9 cellular contexts compared by ENCODE assay signal in the genomic region with DNA sequence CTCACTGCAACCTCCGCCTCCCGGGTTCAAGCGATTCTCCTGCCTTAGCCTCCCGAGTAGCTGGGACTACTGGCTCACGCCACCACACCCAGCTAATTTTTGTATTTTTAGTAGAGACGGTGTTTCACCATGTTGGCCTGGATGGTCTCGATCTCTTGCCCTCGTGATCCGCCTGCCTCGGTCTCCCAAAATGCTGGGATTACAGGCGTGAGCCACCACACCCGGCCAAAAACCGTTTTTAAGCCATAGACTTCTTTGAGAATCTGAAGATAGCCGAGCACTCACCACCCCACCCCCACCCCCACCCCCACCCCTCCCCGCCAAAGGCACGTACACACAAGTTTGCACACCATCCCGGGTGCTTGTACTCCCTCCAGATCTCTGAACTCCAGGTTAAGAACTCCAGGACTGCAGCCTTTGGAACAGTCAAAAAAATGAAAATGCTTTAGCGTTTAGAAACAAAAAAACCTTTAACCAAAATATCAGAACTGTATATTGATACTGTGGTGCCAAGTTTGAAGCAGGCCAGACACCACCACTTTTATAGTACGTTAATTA. TPM values are rescaled to one million over a fixed set of nuclear protein-coding genes. Genes with fewer than 3 reads are reported as not detected.
DNase-seq lines count a peak whose midpoint lies in the region; ATAC-seq and TF ChIP-seq lines count a peak whose summit lies in the region.
"Had no signal": no experiment of that assay in that cellular context is flagged by ENCODE, and none has a peak within 500 bp of the region (broad histone marks: within the 10 kb centered on the region; RNA-seq: fewer than 3 reads in every experiment).

No MANE protein-coding gene starts in this region.

- ATAC-seq in natural killer cell, result no peak
- no peak for ATAC-seq in HG02642 (IDR thresholded peaks at IDR 0.05; ENCODE audit: poor library complexity, unreplicated experiment)

- H3K27ac Mint-ChIP-seq in chondrocyte (ENCODE audit: unreplicated experiment), result peak overlapping the region; percentile 91
- peak overlapping the region; percentile 95 to 98 for H3K27ac Mint-ChIP-seq in natural killer cell

- H3K27ac ChIP-seq in C4-2B, result peak overlapping the region; percentile 99

- H3K4me1 Mint-ChIP-seq in chondrocyte (ENCODE audit: low read depth) (peaks cover 39% of the 10 kb centered on the region), natural killer cell (peaks cover 58% of the 10 kb centered on the region in 2 donors)

- TF ChIP-seq CTCF in C4-2B (conservative IDR thresholded peaks at IDR 0.05) (no peak), chondrocyte (IDR thresholded peaks at IDR 0.05) (no peak), natural killer cell (IDR thresholded peaks at IDR 0.05) (no peak)

- DNase-seq in LHCN-M2 (ENCODE audit: low read depth), result peak; percentile 19
- no peak for DNase-seq in chondrocyte (ENCODE audit: low spot score)
- DNase-seq in natural killer cell, result no peak
- no peak for DNase-seq in RPMI8226
- no peak for DNase-seq in globus pallidus (ENCODE audit: low spot score)
- DNase-seq in activated gamma-delta T cell (lab: John Stamatoyannopoulos, UW), result no peak

- H3K27me3 Mint-ChIP-seq in chondrocyte (ENCODE audit: low read depth) (no peaks in the 10 kb centered on the region), natural killer cell (ENCODE audit: low read depth in 2 of 2) (no peaks in the 10 kb centered on the region)

- H3K4me3 Mint-ChIP-seq in chondrocyte (ENCODE audit: unreplicated experiment) (peak overlapping the region; percentile 94), natural killer cell (peak overlapping the region; percentile 98)

- no peaks in the 10 kb centered on the region for H3K36me3 Mint-ChIP-seq in chondrocyte (ENCODE audit: low read depth)
- H3K36me3 Mint-ChIP-seq in natural killer cell, result no peaks in the 10 kb centered on the region

- no peaks in the 10 kb centered on the region for H3K9me3 Mint-ChIP-seq in chondrocyte (ENCODE audit: low read depth)
- H3K9me3 Mint-ChIP-seq in natural killer cell, result no peaks in the 10 kb centered on the region

- intact Hi-C loops in natural killer cell (cut with micrococcal nuclease), result loop anchor here (5.0 kb wide), 2 partner anchors 44 to 94 kb away; no protein-coding TSS in a partner anchor

RNA-seq across cellular contexts. Expression of gene CRKL, which starts 1.5 kb away (rescaled TPM):
- 46.2 and 50.0 TPM in 2 replicates for total RNA-seq in LHCN-M2 (2014; rRNA removed)
- polyA plus RNA-seq in LHCN-M2 (2012), result 19.9 TPM
- 45.3 to 49.2 TPM (median 46.3 TPM) in 3 replicates for total RNA-seq in chondrocyte
- 10 to 100 TPM; 50.7 to 71.2 (median 67.4) TPM for total RNA-seq in natural killer cell

RNA-seq across cellular contexts. Expression of gene AIFM3, which starts 48.3 kb away (rescaled TPM):
- total RNA-seq in LHCN-M2 (2014; rRNA removed) (0.13 TPM in 1 of 2 replicates, not detected in the other), chondrocyte (0.47 TPM in 1 of 3 replicates, not detected in the others), natural killer cell (1 to 10 TPM; 1.5 to 2.3 (median 2.2) TPM)
- 0.07 TPM for polyA plus RNA-seq in LHCN-M2 (2012)
- total RNA-seq: lung microvascular endothelial cell had no signal

RNA-seq across cellular contexts. Expression of gene SNAP29, which starts 59.9 kb away (rescaled TPM):
- 14.7 and 14.9 TPM in 2 replicates for total RNA-seq in LHCN-M2 (2014; rRNA removed)
- polyA plus RNA-seq in LHCN-M2 (2012), result 34.8 TPM
- total RNA-seq in chondrocyte, result 25.3 to 26.3 TPM (median 25.8 TPM) in 3 replicates
- total RNA-seq in natural killer cell, result 10 to 100 TPM; 35.1 to 40.3 (median 36.8) TPM
